In the genomic region with DNA sequence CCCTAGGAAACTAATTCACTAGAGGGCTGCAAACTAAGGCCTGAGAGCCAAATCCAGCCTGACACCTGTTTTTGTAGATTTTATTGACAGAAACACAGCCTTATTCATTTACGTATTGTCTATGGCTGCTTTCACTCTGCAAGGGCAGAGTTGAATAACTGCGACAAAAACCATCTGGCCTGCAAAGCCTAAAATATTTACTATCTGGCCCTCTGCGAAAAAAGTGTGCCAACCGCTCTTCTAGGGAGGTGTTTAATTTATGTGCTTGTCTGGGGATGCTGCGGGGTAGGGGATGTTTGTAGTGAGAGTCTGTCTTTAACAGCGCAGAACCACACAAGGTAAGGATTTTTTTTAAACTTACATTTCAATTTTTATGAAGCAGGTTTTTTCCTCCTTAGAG, we compare ENCODE assay signal across 19 cellular contexts.
"Had no signal": no experiment of that assay in that cellular context is flagged by ENCODE, and none has a peak within 500 bp of the region (broad histone marks: within the 10 kb centered on the region; RNA-seq: fewer than 3 reads in every experiment).

No MANE protein-coding gene starts in this region.

- DNase-seq: occipital lobe; ovary; posterior cingulate gyrus; psoas muscle; right cardiac atrium; right lobe of liver; sigmoid colon; small intestine; stimulated activated CD4-positive, alpha-beta T cell treated with anti-CD3 and anti-CD28 coated beads, Interleukin-15, amount 100 ng/mL, for 24 hours; stimulated activated CD4-positive, alpha-beta T cell treated with anti-CD3 and anti-CD28 coated beads, Interleukin-2, amount 100 ng/mL, for 24 hours; stimulated activated CD4-positive, alpha-beta T cell treated with anti-CD3 and anti-CD28 coated beads, Interleukin-2, amount 100 ng/mL, for 48 hours; stimulated activated CD4-positive, alpha-beta T cell treated with anti-CD3 and anti-CD28 coated beads, Interleukin-4, amount 100 ng/mL, for 24 hours; stimulated activated naive B cell treated with anti-CD40 and anti-IgM and Interleukin-4, amounts not matched to agents 10 μg/mL and 1 μg/mL and 100 μg/mL, for 72 hours; stimulated activated naive CD4-positive, alpha-beta T cell treated with Interleukin-2 at 50 U/mL for 16 hours; stomach; thyroid gland; trophoblast cell; upper lobe of left lung had no signal

- ATAC-seq: psoas muscle; right cardiac atrium; right lobe of liver; stimulated activated effector memory CD8-positive, alpha-beta T cell treated with anti-CD3 and anti-CD28 coated beads, Interleukin-12 subunit alpha, Interleukin-12 subunit beta, amount 100 ng/mL, for 72 hours; stimulated activated naive B cell treated with anti-CD40 and anti-IgM and Interleukin-4, amounts not matched to agents 10 μg/mL and 1 μg/mL and 100 μg/mL, for 72 hours had no signal
